In the genomic region with DNA sequence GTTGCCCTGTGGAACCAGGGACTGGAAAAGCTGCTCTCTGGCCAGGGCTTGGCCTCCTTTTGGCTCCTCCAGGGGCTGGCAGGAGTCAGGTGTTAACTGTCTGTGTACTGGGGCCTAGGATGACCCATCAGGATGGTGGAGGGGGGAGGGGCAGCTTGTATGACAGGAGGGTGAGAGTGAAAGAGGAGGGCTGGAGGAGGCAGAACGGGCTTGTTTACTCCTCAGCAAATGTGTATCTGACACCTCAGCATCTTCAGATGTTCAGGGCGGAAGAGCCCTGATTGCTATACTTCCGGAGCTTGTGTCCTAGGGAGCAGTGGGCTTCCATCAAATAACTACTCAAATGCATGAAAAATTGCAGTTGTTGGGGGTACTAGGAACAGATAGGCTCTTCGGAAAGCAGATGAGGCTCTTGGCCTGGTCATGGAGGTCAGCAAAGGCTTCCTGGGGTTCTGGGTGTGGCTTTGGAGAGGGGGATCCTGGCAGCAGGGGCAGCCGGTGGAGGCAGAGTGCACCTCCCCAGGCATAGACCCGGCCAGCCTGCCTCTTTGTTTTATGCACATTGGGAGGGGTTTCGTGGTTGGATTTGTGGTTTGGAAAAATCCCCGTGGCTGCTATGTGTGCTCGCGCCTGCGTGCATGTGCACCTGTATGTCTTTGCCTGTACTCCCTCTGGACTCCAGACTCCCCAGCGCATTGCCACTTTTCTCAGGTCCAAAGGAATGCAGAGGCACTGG, we compare ENCODE assay signal across 9 cellular contexts. TPM values are rescaled to one million over a fixed set of nuclear protein-coding genes. Genes with fewer than 3 reads are reported as not detected.
DNase-seq lines count a peak whose midpoint lies in the region; ATAC-seq lines count a peak whose summit lies in the region.
"Had no signal": no experiment of that assay in that cellular context is flagged by ENCODE, and none has a peak within 500 bp of the region (broad histone marks: within the 10 kb centered on the region; RNA-seq: fewer than 3 reads in every experiment).

No MANE protein-coding gene starts in this region.

- H3K27me3 Mint-ChIP-seq in CD4-positive, alpha-beta memory T cell, result no peaks in the 10 kb centered on the region

- peaks cover 96% of the 10 kb centered on the region for H3K4me1 ChIP-seq in CD4-positive, alpha-beta memory T cell (ENCODE audit: insufficient read depth, low read length)
- peaks cover 23% of the 10 kb centered on the region for H3K4me1 ChIP-seq in rectal smooth muscle tissue (ENCODE audit: control insufficient read depth, insufficient read depth, low read length)

- H3K4me1 Mint-ChIP-seq in CD4-positive, alpha-beta memory T cell, result peaks cover 47 to 95% (median 76%) of the 10 kb centered on the region in 4 donors

- ATAC-seq in GM21737 (IDR thresholded peaks at IDR 0.05; ENCODE audit: unreplicated experiment), result peak; percentile 30

- peaks cover 19 to 34% of the 10 kb centered on the region in 2 donors for H3K36me3 Mint-ChIP-seq in CD4-positive, alpha-beta memory T cell

- intact Hi-C loops in CD4-positive, alpha-beta memory T cell (cut with micrococcal nuclease), result loop anchor here (1.0 kb wide), 3 partner anchors 15 to 31 kb away; a partner anchor contains a TSS

- H3K9me3 Mint-ChIP-seq in CD4-positive, alpha-beta memory T cell, result no peaks in the 10 kb centered on the region

- H3K27me3 ChIP-seq in CD4-positive, alpha-beta memory T cell (ENCODE audit: insufficient read depth, low read length), result no peaks in the 10 kb centered on the region
- H3K27me3 ChIP-seq in rectal smooth muscle tissue (ENCODE audit: control insufficient read depth, insufficient read depth, low read length), result no peaks in the 10 kb centered on the region

- POLR2A ChIA-PET in CD4-positive, alpha-beta memory T cell (lab: Charles Lee; ENCODE audit: partially characterized antibody), result interaction anchor here (0.7 to 18.2 kb wide), 10 partner anchors 10 to 85 kb away, joined by 3 to 287 read pairs (median 12); a partner anchor contains a TSS

- no peaks in the 10 kb centered on the region for H3K36me3 ChIP-seq in CD4-positive, alpha-beta memory T cell (ENCODE audit: insufficient read depth, low read length)
- peaks cover 5% of the 10 kb centered on the region for H3K36me3 ChIP-seq in rectal smooth muscle tissue (ENCODE audit: control insufficient read depth, insufficient read depth, low read length)

- peak overlapping the region; percentile 81 to 90 (median 85) for H3K4me3 Mint-ChIP-seq in CD4-positive, alpha-beta memory T cell

- peak overlapping the region; percentile 83 for H3K27ac ChIP-seq in CD4-positive, alpha-beta memory T cell (ENCODE audit: low read depth, low read length)
- H3K27ac ChIP-seq in rectal smooth muscle tissue (ENCODE audit: low read depth, low read length), result peak overlapping the region; percentile 41
- H3K27ac ChIP-seq: C4-2B had no signal

- CTCF ChIA-PET in CD4-positive, alpha-beta memory T cell (lab: Charles Lee; ENCODE audit: partially characterized antibody), result interaction anchor here (0.7 to 4.8 kb wide), 16 partner anchors 8 to 340 kb away, joined by 3 to 28 read pairs (median 6); a partner anchor contains a TSS

- peak overlapping the region; percentile 29 to 36 for H3K4me3 ChIP-seq in CD4-positive, alpha-beta memory T cell (ENCODE audit: low read length in 2 of 2)
- no peak overlapping the region for H3K4me3 ChIP-seq in rectal smooth muscle tissue (ENCODE audit: low read length)

- H3K27ac Mint-ChIP-seq in CD4-positive, alpha-beta memory T cell, result peak overlapping the region; percentile 94 to 99 (median 98)

- peak; percentile 82 to 92 (median 84) for DNase-seq in CD4-positive, alpha-beta memory T cell
- DNase-seq in SW480 (ENCODE audit: low spot score) (peak; percentile 83), astrocyte of the hippocampus (ENCODE audit: low read depth, low spot score) (peak; percentile 66), GDM1 (lab: John Stamatoyannopoulos, UW) (no peak), GF-D8 (lab: John Stamatoyannopoulos, UW) (no peak), midbrain (lab: John Stamatoyannopoulos, UW) (no peak)

- H3K9me3 ChIP-seq in CD4-positive, alpha-beta memory T cell (ENCODE audit: control insufficient read depth in 1 of 2, low read length in 2 of 2), result no peaks in the 10 kb centered on the region

- H3K9ac ChIP-seq in rectal smooth muscle tissue (ENCODE audit: low read length), result no peak overlapping the region

RNA-seq across cellular contexts. Expression of a gene that starts 31.2 kb away (rescaled TPM):
- 100 to 1,000 TPM; 130 to 133 TPM for total RNA-seq in CD4-positive, alpha-beta memory T cell
- 100 to 1,000 TPM; 250 to 260 TPM for polyA plus RNA-seq in CD4-positive, alpha-beta memory T cell

Comparison
In these comparisons a context has a peak if more than half of its experiments do, and no peak if none do; other contexts are left out.
1. DNase-seq: peak in CD4-positive, alpha-beta memory T cell (5 of 5), SW480 (single experiment) and astrocyte of the hippocampus (single experiment); none in GDM1 (single experiment), GF-D8 (single experiment) and midbrain (single experiment).